ENCODE assay signal across 19 cellular contexts in the genomic region with DNA sequence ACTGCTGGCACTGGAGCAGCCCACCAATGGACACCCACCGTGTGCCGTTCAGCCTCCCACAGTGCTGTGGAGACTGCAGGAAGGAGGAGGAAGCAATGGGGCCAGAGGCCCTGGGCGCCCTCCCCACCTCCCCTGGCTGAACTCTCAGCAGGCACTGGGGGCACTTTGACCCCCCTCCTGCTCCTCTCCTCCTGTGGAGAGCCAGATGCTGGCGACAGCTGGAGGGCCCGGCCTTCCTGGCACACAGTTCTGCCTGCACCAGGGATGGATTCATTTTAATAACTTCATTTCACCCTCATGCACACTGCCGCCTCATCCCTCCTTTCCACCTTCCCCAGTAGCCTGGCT. TPM values are rescaled to one million over a fixed set of nuclear protein-coding genes. Genes with fewer than 3 reads are reported as not detected.
"Had no signal": no experiment of that assay in that cellular context is flagged by ENCODE, and none has a peak within 500 bp of the region (broad histone marks: within the 10 kb centered on the region; RNA-seq: fewer than 3 reads in every experiment).

No MANE protein-coding gene starts in this region.

- H3K36me3 Mint-ChIP-seq: immature natural killer cell had no signal

- H3K27ac Mint-ChIP-seq: activated CD4-positive, alpha-beta T cell treated with anti-CD3 and anti-CD28 coated beads, Interleukin-2, amount 10 ng/mL, durations not matched to agents 24 days and 14 days; activated CD8-positive, alpha-beta T cell treated with anti-CD3 and anti-CD28 coated beads for 36 hours; activated naive CD4-positive, alpha-beta T cell treated with anti-CD3 and anti-CD28 coated beads for 36 hours; activated T-helper 2 cell treated with anti-CD3 and anti-CD28 coated beads, Interferon-gamma antibody, Interleukin-2, Interleukin-4, amounts not matched to agents 10 μg/mL and 5 μg/mL and 100 μg/mL, durations not matched to agents 14 hours and 24 hours and 36 hours; immature natural killer cell; progenitor cell of endocrine pancreas; stimulated activated naive CD8-positive, alpha-beta T cell treated with anti-CD3 and anti-CD28 coated beads, Interleukin-15, Interleukin-2, amounts not matched to agents 100 ng/mL and 50 ng/mL, for 24 hours had no signal

- H3K4me3 Mint-ChIP-seq: activated CD4-positive, alpha-beta T cell treated with anti-CD3 and anti-CD28 coated beads, Interleukin-2, amount 10 ng/mL, durations not matched to agents 24 days and 14 days; activated CD8-positive, alpha-beta T cell treated with anti-CD3 and anti-CD28 coated beads for 36 hours; activated naive CD4-positive, alpha-beta T cell treated with anti-CD3 and anti-CD28 coated beads for 36 hours; immature natural killer cell; stimulated activated naive CD8-positive, alpha-beta T cell treated with anti-CD3 and anti-CD28 coated beads, Interleukin-15, Interleukin-2, amounts not matched to agents 100 ng/mL and 50 ng/mL, for 24 hours had no signal

- H3K9me3 Mint-ChIP-seq: activated CD4-positive, alpha-beta T cell treated with anti-CD3 and anti-CD28 coated beads, Interleukin-2, amount 10 ng/mL, durations not matched to agents 24 days and 14 days; activated CD8-positive, alpha-beta T cell treated with anti-CD3 and anti-CD28 coated beads for 36 hours; activated naive CD4-positive, alpha-beta T cell treated with anti-CD3 and anti-CD28 coated beads for 36 hours; activated T-helper 2 cell treated with anti-CD3 and anti-CD28 coated beads, Interferon-gamma antibody, Interleukin-2, Interleukin-4, amounts not matched to agents 10 μg/mL and 5 μg/mL and 100 μg/mL, durations not matched to agents 14 hours and 24 hours and 36 hours; immature natural killer cell; stimulated activated naive CD8-positive, alpha-beta T cell treated with anti-CD3 and anti-CD28 coated beads, Interleukin-15, Interleukin-2, amounts not matched to agents 100 ng/mL and 50 ng/mL, for 24 hours had no signal

- DNase-seq: activated CD4-positive, alpha-beta T cell treated with anti-CD3 and anti-CD28 coated beads, Interleukin-2, amount 10 ng/mL, durations not matched to agents 24 days and 14 days; activated CD8-positive, alpha-beta T cell treated with anti-CD3 and anti-CD28 coated beads for 36 hours; activated naive CD4-positive, alpha-beta T cell treated with anti-CD3 and anti-CD28 coated beads for 36 hours; activated T-cell treated with anti-CD3 and anti-CD28 coated beads, Interleukin-2, amount 50 U/mL, for 1 hour; brain microvascular endothelial cell; cerebellar nuclear complex; cortex of kidney; immature natural killer cell; kidney glomerular epithelial cell; left ventricle myocardium inferior; mammary epithelial cell; stimulated activated CD4-positive, alpha-beta T cell treated with anti-CD3 and anti-CD28 coated beads, Interleukin-2, amount 100 ng/mL, for 24 hours; T1000; trophoblast cell had no signal

- ATAC-seq: activated CD8-positive, alpha-beta T cell treated with anti-CD3 and anti-CD28 coated beads for 36 hours; esophagus mucosa had no signal

RNA-seq across cellular contexts. Expression of gene NXPH3, which starts 5.9 kb away (rescaled TPM):
- total RNA-seq: activated CD4-positive, alpha-beta T cell treated with anti-CD3 and anti-CD28 coated beads, Interleukin-2, amount 10 ng/mL, durations not matched to agents 24 days and 14 days; myocyte had no signal
